ENCODE assay signal across 12 cellular contexts in genomic region chr10:99859585-99859984, GRCh38.
DNase-seq lines count a peak whose midpoint lies in the region; ATAC-seq and TF ChIP-seq lines count a peak whose summit lies in the region.
"Had no signal": no experiment of that assay in that cellular context is flagged by ENCODE, and none has a peak within 500 bp of the region (broad histone marks: within the 10 kb centered on the region; RNA-seq: fewer than 3 reads in every experiment).

No MANE protein-coding gene starts in this region.

- H3K27me3 Mint-ChIP-seq in activated CD8-positive, alpha-beta T cell treated with anti-CD3 and anti-CD28 coated beads for 36 hours, result peaks cover 17% of the 10 kb centered on the region

- H3K4me1 Mint-ChIP-seq in activated CD8-positive, alpha-beta T cell treated with anti-CD3 and anti-CD28 coated beads for 36 hours (ENCODE audit: low read depth), result no peaks in the 10 kb centered on the region
- H3K4me1 Mint-ChIP-seq: activated naive CD8-positive, alpha-beta T cell treated with anti-CD3 and anti-CD28 coated beads, Interleukin-2, amount 10 ng/mL, durations not matched to agents 7 days and 5 days had no signal

- peak; percentile 47 for ATAC-seq in activated CD8-positive, alpha-beta T cell treated with anti-CD3 and anti-CD28 coated beads for 36 hours
- ATAC-seq in left lobe of liver, result peak; percentile 22
- ATAC-seq: gastroesophageal sphincter, T-helper 17 cell had no signal

- intact Hi-C loops in activated CD8-positive, alpha-beta T cell treated with anti-CD3 and anti-CD28 coated beads for 36 hours (cut with micrococcal nuclease), result no loop called here

- H3K9me3 Mint-ChIP-seq in activated CD8-positive, alpha-beta T cell treated with anti-CD3 and anti-CD28 coated beads for 36 hours, result no peaks in the 10 kb centered on the region
- H3K9me3 Mint-ChIP-seq: activated naive CD8-positive, alpha-beta T cell treated with anti-CD3 and anti-CD28 coated beads, Interleukin-2, amount 10 ng/mL, durations not matched to agents 7 days and 5 days had no signal

- POLR2A ChIA-PET in HEK293T (lab: Yijun Ruan, JAX), result interaction anchor here (0.6 kb wide), 3 partner anchors 13 to 304 kb away, joined by 3 read pairs; partner anchors contain the start of gene DNMBP
- POLR2A ChIA-PET in activated CD8-positive, alpha-beta T cell treated with anti-CD3 and anti-CD28 coated beads for 36 hours (lab: Charles Lee), result interaction anchor here (1.2 kb wide), 1 partner anchor 11 kb away, joined by 7 read pairs; no protein-coding TSS in a partner anchor

- peak; percentile 37 for TF ChIP-seq CTCF in activated CD8-positive, alpha-beta T cell treated with anti-CD3 and anti-CD28 coated beads for 36 hours (IDR thresholded peaks at IDR 0.05)

- DNase-seq in DMS53 (lab: John Stamatoyannopoulos, UW) (peak; percentile 48), DMS53 treated with DMSO at 0.1 percent for 48 hours (lab: John Stamatoyannopoulos, UW; ENCODE audit: unreplicated experiment) (no peak), HEK293T (ENCODE audit: extremely low spot score) (peak; percentile 64), left lobe of liver (ENCODE audit: low spot score) (no peak), NCI-H2081 treated with DMSO at 0.1 percent for 48 hours (lab: John Stamatoyannopoulos, UW) (no peak), NCI-H524 treated with DMSO at 0.1 percent for 48 hours (lab: John Stamatoyannopoulos, UW) (no peak), COLO829 (ENCODE audit: low spot score) (no peak)
- peak; percentile 52 for DNase-seq in activated CD8-positive, alpha-beta T cell treated with anti-CD3 and anti-CD28 coated beads for 36 hours
- DNase-seq: activated naive CD8-positive, alpha-beta T cell treated with anti-CD3 and anti-CD28 coated beads, Interleukin-2, amount 10 ng/mL, durations not matched to agents 7 days and 5 days; NCI-H1105; T-helper 17 cell had no signal

- no peak overlapping the region for H3K4me3 Mint-ChIP-seq in activated CD8-positive, alpha-beta T cell treated with anti-CD3 and anti-CD28 coated beads for 36 hours
- H3K4me3 Mint-ChIP-seq: activated naive CD8-positive, alpha-beta T cell treated with anti-CD3 and anti-CD28 coated beads, Interleukin-2, amount 10 ng/mL, durations not matched to agents 7 days and 5 days; T-helper 17 cell had no signal

- CTCF ChIA-PET in HEK293T (lab: Yijun Ruan, JAX), result interaction anchor here (0.6 to 2.1 kb wide), 10 partner anchors 13 to 367 kb away, joined by 3 to 17 read pairs (median 3); no protein-coding TSS in a partner anchor
- CTCF ChIA-PET in activated CD8-positive, alpha-beta T cell treated with anti-CD3 and anti-CD28 coated beads for 36 hours (lab: Charles Lee), result interaction anchor here (1.2 to 5.5 kb wide), 6 partner anchors 10 to 186 kb away, joined by 3 to 30 read pairs (median 8); no protein-coding TSS in a partner anchor

- no peak overlapping the region for H3K27ac Mint-ChIP-seq in activated CD8-positive, alpha-beta T cell treated with anti-CD3 and anti-CD28 coated beads for 36 hours
- H3K27ac Mint-ChIP-seq: activated naive CD8-positive, alpha-beta T cell treated with anti-CD3 and anti-CD28 coated beads, Interleukin-2, amount 10 ng/mL, durations not matched to agents 7 days and 5 days; T-helper 17 cell had no signal

- no peaks in the 10 kb centered on the region for H3K36me3 Mint-ChIP-seq in activated CD8-positive, alpha-beta T cell treated with anti-CD3 and anti-CD28 coated beads for 36 hours (ENCODE audit: low read depth)

TF ChIP-seq in HEK293T, 16 proteins besides CTCF, POLR2A, EP300 and RAD21:
- TF ChIP-seq L3MBTL2 (conservative IDR thresholded peaks at IDR 0.05), result no peak
- peak; percentile 97 for TF ChIP-seq ZNF384 (IDR thresholded peaks at IDR 0.05)
TF ChIP-seq in HEK293T: peak in this region for 1.

Comparison
In these comparisons a context has a peak if more than half of its experiments do, and no peak if none do; other contexts are left out.
1. DNase-seq: peak in DMS53 (single experiment), HEK293T (single experiment) and activated CD8-positive, alpha-beta T cell treated with anti-CD3 and anti-CD28 coated beads for 36 hours (single experiment); none in DMS53 treated with DMSO at 0.1 percent for 48 hours (single experiment), left lobe of liver (single experiment), NCI-H2081 treated with DMSO at 0.1 percent for 48 hours (single experiment), NCI-H524 treated with DMSO at 0.1 percent for 48 hours (single experiment) and COLO829 (single experiment).